In genomic region chr5:141876628-141877477, GRCh38 we compare ENCODE assay signal across 9 cellular contexts. TPM values are rescaled to one million over a fixed set of nuclear protein-coding genes. Genes with fewer than 3 reads are reported as not detected.
A peak's percentile ranks its signal among the peaks of the same experiment; 100 is the strongest.
DNase-seq lines count a peak whose midpoint lies in the region; ATAC-seq, FAIRE-seq and TF ChIP-seq lines count a peak whose summit lies in the region.
"Had no signal": no experiment of that assay in that cellular context is flagged by ENCODE, and none has a peak within 500 bp of the region (broad histone marks: within the 10 kb centered on the region; RNA-seq: fewer than 3 reads in every experiment).

No MANE protein-coding gene starts in this region.

- peak; percentile 5 for DNase-seq in activated CD4-positive, alpha-beta T cell treated with anti-CD3 and anti-CD28 coated beads, Interleukin-2, amount 10 ng/mL, durations not matched to agents 7 days and 5 days
- DNase-seq in activated CD4-positive, alpha-beta T cell treated with anti-CD3 and anti-CD28 coated beads, Interleukin-2, amount 50 U/mL, for 1 hour, result no peak
- DNase-seq in astrocyte (ENCODE audit: low read depth) (no peak), right lobe of liver (peak; percentile 57 to 79 (median 70))

- peak; percentile 48 for TF ChIP-seq POLR2A in right lobe of liver (IDR thresholded peaks at IDR 0.05)

- H3K9me3 Mint-ChIP-seq in activated CD4-positive, alpha-beta T cell treated with anti-CD3 and anti-CD28 coated beads, Interleukin-2, amount 10 ng/mL, durations not matched to agents 7 days and 5 days, result no peaks in the 10 kb centered on the region
- no peaks in the 10 kb centered on the region for H3K9me3 Mint-ChIP-seq in astrocyte (ENCODE audit: unreplicated experiment)

- FAIRE-seq in astrocyte (lab: Jason Lieb, UNC), result no peak
- FAIRE-seq: G401.6 had no signal

- H3K4me2 ChIP-seq in astrocyte (ENCODE audit: low read length), result peak overlapping the region; percentile 81

- H3K27me3 ChIP-seq in astrocyte (ENCODE audit: insufficient read depth, low read length) (peaks cover 52% of the 10 kb centered on the region), right lobe of liver (no peaks in the 10 kb centered on the region), thymus (ENCODE audit: control insufficient read depth, insufficient read depth) (peaks cover 65% of the 10 kb centered on the region)

- H3K36me3 Mint-ChIP-seq in activated CD4-positive, alpha-beta T cell treated with anti-CD3 and anti-CD28 coated beads, Interleukin-2, amount 10 ng/mL, durations not matched to agents 7 days and 5 days (ENCODE audit: low read depth), result no peaks in the 10 kb centered on the region
- peaks cover 4% of the 10 kb centered on the region for H3K36me3 Mint-ChIP-seq in astrocyte (ENCODE audit: low read depth, unreplicated experiment)

- H3K36me3 ChIP-seq in astrocyte (ENCODE audit: insufficient read depth, low read length) (no peaks in the 10 kb centered on the region), right lobe of liver (no peaks in the 10 kb centered on the region), thymus (ENCODE audit: control insufficient read depth, insufficient read depth) (no peaks in the 10 kb centered on the region)

- WGBS in right lobe of liver (ENCODE audit: insufficient coverage, low coverage, low lambda C conversion rate, missing lambda C conversion rate), result 2% methylated on average over 23 of the region's 42 CpGs
- 5% methylated on average over 42 of the region's 42 CpGs for WGBS in thymus

- H3K4me3 ChIP-seq in astrocyte (ENCODE audit: insufficient read depth, low read depth, low read length) (peak overlapping the region; percentile 51), right lobe of liver (peak overlapping the region; percentile 70 to 84 (median 80)), thymus (ENCODE audit: low read length) (peak overlapping the region; percentile 1)

- CTCF ChIA-PET in activated CD4-positive, alpha-beta T cell treated with anti-CD3 and anti-CD28 coated beads, Interleukin-2, amount 10 ng/mL, durations not matched to agents 7 days and 5 days (lab: Charles Lee), result interaction anchor here (1.0 kb wide), 1 partner anchor 185 kb away, joined by 4 read pairs; no protein-coding TSS in a partner anchor

- intact Hi-C loops in right lobe of liver (cut with DNase I), result no loop called here

- peaks cover 79% of the 10 kb centered on the region for H3K27me3 Mint-ChIP-seq in activated CD4-positive, alpha-beta T cell treated with anti-CD3 and anti-CD28 coated beads, Interleukin-2, amount 10 ng/mL, durations not matched to agents 7 days and 5 days
- H3K27me3 Mint-ChIP-seq in astrocyte (ENCODE audit: low read depth, unreplicated experiment), result peaks cover 40% of the 10 kb centered on the region

- H3K9ac ChIP-seq in astrocyte (ENCODE audit: low read length), result no peak overlapping the region

- no peak for TF ChIP-seq CTCF in astrocyte (IDR thresholded peaks at IDR 0.05; ENCODE audit: insufficient read depth, low read depth, low read length)
- TF ChIP-seq CTCF in right lobe of liver (IDR thresholded peaks at IDR 0.05), result no peak

- H2AFZ ChIP-seq in astrocyte (ENCODE audit: low read depth, low read length), result peak overlapping the region; percentile 26

- peaks cover 24% of the 10 kb centered on the region for H3K4me1 ChIP-seq in astrocyte (ENCODE audit: insufficient read depth, low read length)
- peaks cover 0 to 21% (median 3%) of the 10 kb centered on the region in 4 donors for H3K4me1 ChIP-seq in right lobe of liver
- H3K4me1 ChIP-seq in thymus (ENCODE audit: control insufficient read depth, insufficient read depth, low read length), result peaks cover 7% of the 10 kb centered on the region

- H3K79me2 ChIP-seq in astrocyte (ENCODE audit: insufficient read depth, low read length), result no peaks in the 10 kb centered on the region

- H3K27ac ChIP-seq in astrocyte (ENCODE audit: low read depth, low read length) (no peak overlapping the region), right lobe of liver (peak overlapping the region; percentile 19 to 70 (median 63)), thymus (ENCODE audit: low read depth) (no peak overlapping the region)

- ATAC-seq in right lobe of liver, result peak; percentile 16 to 30 (median 26)
- ATAC-seq in GM18867 (IDR thresholded peaks at IDR 0.05; ENCODE audit: unreplicated experiment), result no peak
- no peak for ATAC-seq in HG02642 (IDR thresholded peaks at IDR 0.05; ENCODE audit: poor library complexity, unreplicated experiment)
- no peak for ATAC-seq in HG02870 (IDR thresholded peaks at IDR 0.05; ENCODE audit: unreplicated experiment)

- no peak overlapping the region for H3K27ac Mint-ChIP-seq in activated CD4-positive, alpha-beta T cell treated with anti-CD3 and anti-CD28 coated beads, Interleukin-2, amount 10 ng/mL, durations not matched to agents 7 days and 5 days
- H3K27ac Mint-ChIP-seq in astrocyte (ENCODE audit: unreplicated experiment), result peak overlapping the region; percentile 4

- peaks cover 16% of the 10 kb centered on the region for H3K4me1 Mint-ChIP-seq in activated CD4-positive, alpha-beta T cell treated with anti-CD3 and anti-CD28 coated beads, Interleukin-2, amount 10 ng/mL, durations not matched to agents 7 days and 5 days
- peaks cover 26% of the 10 kb centered on the region for H3K4me1 Mint-ChIP-seq in astrocyte (ENCODE audit: low read depth, unreplicated experiment)

- H3K4me3 Mint-ChIP-seq in activated CD4-positive, alpha-beta T cell treated with anti-CD3 and anti-CD28 coated beads, Interleukin-2, amount 10 ng/mL, durations not matched to agents 7 days and 5 days, result no peak overlapping the region
- H3K4me3 Mint-ChIP-seq in astrocyte (ENCODE audit: unreplicated experiment), result peak overlapping the region; percentile 78

- no peaks in the 10 kb centered on the region for H3K9me3 ChIP-seq in astrocyte (ENCODE audit: insufficient read depth, low read depth, low read length)
- H3K9me3 ChIP-seq in right lobe of liver, result no peaks in the 10 kb centered on the region
- no peaks in the 10 kb centered on the region for H3K9me3 ChIP-seq in thymus (ENCODE audit: control insufficient read depth)

- POLR2A ChIA-PET in activated CD4-positive, alpha-beta T cell treated with anti-CD3 and anti-CD28 coated beads, Interleukin-2, amount 10 ng/mL, durations not matched to agents 7 days and 5 days (lab: Charles Lee), result no interaction called here

- peaks cover 15% of the 10 kb centered on the region for H4K20me1 ChIP-seq in astrocyte (ENCODE audit: insufficient read depth, low read length)

RNA-seq across cellular contexts. Expression of gene PCDH1, which starts 1.4 kb away (rescaled TPM):
- total RNA-seq in activated CD4-positive, alpha-beta T cell treated with anti-CD3 and anti-CD28 coated beads, Interleukin-2, amount 10 ng/mL, durations not matched to agents 7 days and 5 days, result not detected
- total RNA-seq in astrocyte, result 9.1 and 11.5 TPM in 2 replicates
- total RNA-seq in right lobe of liver, result 10 to 100 TPM; 20.8 to 44.1 (median 29.4) TPM
- 5.1 TPM for polyA plus RNA-seq in thymus

RNA-seq across cellular contexts. Expression of gene DELE1, which starts 46.8 kb away (rescaled TPM):
- 10 to 100 TPM; 71.5 to 72.1 TPM for total RNA-seq in activated CD4-positive, alpha-beta T cell treated with anti-CD3 and anti-CD28 coated beads, Interleukin-2, amount 10 ng/mL, durations not matched to agents 7 days and 5 days
- total RNA-seq in astrocyte (37.6 and 38.2 TPM in 2 replicates), right lobe of liver (10 to 100 TPM; 39.4 to 57.9 (median 43.8) TPM)
- polyA plus RNA-seq in thymus, result 41.5 TPM

Comparison
In these comparisons a context has a peak if more than half of its experiments do, and no peak if none do; other contexts are left out.
1. DNase-seq: peak in activated CD4-positive, alpha-beta T cell treated with anti-CD3 and anti-CD28 coated beads, Interleukin-2, amount 10 ng/mL, durations not matched to agents 7 days and 5 days (single experiment) and right lobe of liver (3 of 3); none in activated CD4-positive, alpha-beta T cell treated with anti-CD3 and anti-CD28 coated beads, Interleukin-2, amount 50 U/mL, for 1 hour (single experiment) and astrocyte (single experiment).
2. H3K27ac ChIP-seq: peak in right lobe of liver (3 of 3); none in astrocyte (single experiment) and thymus (single experiment).
3. H3K4me3 ChIP-seq: peak in every context shown above with its lines; median percentile 80 in right lobe of liver; 51 in astrocyte; 1 in thymus.
4. ATAC-seq: peak in right lobe of liver (4 of 4); none in GM18867 (single experiment), HG02642 (single experiment) and HG02870 (single experiment).
5. RNA of gene PCDH1, which starts 1.4 kb away (total RNA-seq): 20.8 to 44.1 TPM in right lobe of liver and 9.1 to 11.5 TPM in astrocyte; not detected in activated CD4-positive, alpha-beta T cell treated with anti-CD3 and anti-CD28 coated beads, Interleukin-2, amount 10 ng/mL, durations not matched to agents 7 days and 5 days; every median in the first group is over 10 times any median in the second.